Comparison of ENCODE assay signal across 1 cellular context in the genomic region with DNA sequence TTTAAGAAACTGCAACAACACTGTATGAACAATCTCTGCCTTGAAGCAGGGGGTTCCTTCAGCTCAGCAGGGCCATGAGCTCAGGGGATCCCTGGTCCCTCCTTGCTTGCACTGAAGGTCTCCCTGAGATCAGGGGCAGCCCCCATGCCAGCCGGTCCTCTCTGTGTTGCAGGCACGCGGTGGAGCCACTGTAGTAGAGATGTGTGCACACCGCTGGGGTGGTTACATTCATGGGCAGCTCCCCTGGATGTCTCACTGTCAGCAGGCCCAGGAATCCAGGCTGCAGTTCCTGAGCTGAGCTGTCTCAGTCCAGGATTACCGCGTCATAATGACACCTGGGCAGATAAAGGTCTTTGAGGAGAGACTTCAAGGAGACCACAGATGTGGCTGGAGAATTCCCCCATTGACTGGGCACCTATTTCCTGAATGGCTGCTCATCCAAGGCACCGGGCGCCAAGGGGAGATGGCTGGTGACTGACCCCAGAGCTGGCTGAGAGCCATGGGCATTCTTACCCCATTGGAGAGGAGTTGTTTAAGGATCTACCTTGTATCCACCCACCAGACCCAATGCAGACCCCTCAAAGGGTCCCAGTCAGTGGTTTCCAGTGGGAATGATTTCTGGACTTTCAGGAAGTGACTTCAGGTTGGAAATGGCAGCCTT.
TF ChIP-seq lines count a peak whose summit lies in the region.

No MANE protein-coding gene starts in this region.

TF ChIP-seq in H1, 55 proteins besides CTCF, POLR2A, EP300 and RAD21 (continued from another document):
- TF ChIP-seq CEBPB (IDR thresholded peaks at IDR 0.05; ENCODE audit: low read depth, low read length), result no peak
- no peak for TF ChIP-seq SP2 (IDR thresholded peaks at IDR 0.05; ENCODE audit: low read length)
